1 cellular context compared by ENCODE assay signal in the genomic region with DNA sequence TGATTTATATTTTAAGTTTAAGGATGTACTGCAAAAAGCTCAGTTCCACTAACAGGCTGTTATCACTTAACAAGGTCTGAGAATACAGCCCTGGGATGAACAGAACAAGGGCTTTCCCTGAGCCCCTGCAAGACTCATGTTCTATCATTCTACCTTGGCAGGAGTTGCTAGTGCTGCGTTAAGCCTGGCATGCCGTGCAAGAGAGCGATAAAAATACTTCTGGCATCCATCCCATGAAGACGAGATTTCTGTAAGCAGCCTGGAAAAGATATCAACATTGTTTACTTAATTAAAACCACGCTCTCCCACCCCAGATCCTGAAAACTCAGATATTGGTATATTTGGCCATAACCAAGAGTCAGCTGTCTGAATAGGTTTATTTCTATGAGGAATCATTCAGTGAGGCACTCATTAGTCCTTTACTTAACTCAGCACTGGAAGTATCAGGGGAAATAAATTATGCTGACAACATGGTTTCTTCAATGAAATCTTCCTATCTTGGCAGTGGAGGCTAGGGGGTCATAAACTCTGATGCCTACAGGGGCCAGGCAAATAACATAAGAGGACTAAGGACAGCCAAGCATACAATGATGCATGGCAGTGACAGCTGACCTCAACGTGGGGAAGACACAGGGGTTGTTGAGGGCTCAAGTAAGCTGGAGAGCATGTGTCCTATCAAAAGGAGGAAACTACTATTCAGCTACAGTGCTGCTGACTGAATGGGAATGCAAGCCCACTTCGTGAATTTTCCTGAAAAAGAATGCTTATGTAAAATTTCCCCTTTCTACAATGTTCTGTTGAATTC.
TF ChIP-seq lines count a peak whose summit lies in the region.

No MANE protein-coding gene starts in this region.

TF ChIP-seq in WTC11, 78 proteins besides CTCF, POLR2A, EP300 and RAD21 (continued from another document):
- TF ChIP-seq, protein P1, sequence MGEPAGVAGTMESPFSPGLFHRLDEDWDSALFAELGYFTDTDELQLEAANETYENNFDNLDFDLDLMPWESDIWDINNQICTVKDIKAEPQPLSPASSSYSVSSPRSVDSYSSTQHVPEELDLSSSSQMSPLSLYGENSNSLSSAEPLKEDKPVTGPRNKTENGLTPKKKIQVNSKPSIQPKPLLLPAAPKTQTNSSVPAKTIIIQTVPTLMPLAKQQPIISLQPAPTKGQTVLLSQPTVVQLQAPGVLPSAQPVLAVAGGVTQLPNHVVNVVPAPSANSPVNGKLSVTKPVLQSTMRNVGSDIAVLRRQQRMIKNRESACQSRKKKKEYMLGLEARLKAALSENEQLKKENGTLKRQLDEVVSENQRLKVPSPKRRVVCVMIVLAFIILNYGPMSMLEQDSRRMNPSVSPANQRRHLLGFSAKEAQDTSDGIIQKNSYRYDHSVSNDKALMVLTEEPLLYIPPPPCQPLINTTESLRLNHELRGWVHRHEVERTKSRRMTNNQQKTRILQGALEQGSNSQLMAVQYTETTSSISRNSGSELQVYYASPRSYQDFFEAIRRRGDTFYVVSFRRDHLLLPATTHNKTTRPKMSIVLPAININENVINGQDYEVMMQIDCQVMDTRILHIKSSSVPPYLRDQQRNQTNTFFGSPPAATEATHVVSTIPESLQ (CRISPR knock-in tag; IDR thresholded peaks at IDR 0.05), result no peak
- TF ChIP-seq FOXJ3 (CRISPR knock-in tag; IDR thresholded peaks at IDR 0.05; ENCODE audit: borderline replicate concordance) (no peak), ZNF396 (CRISPR knock-in tag; IDR thresholded peaks at IDR 0.05; ENCODE audit: borderline replicate concordance) (no peak), ZNF219 (CRISPR knock-in tag; IDR thresholded peaks at IDR 0.05; ENCODE audit: borderline replicate concordance) (no peak), ESRRA (CRISPR knock-in tag; IDR thresholded peaks at IDR 0.05; ENCODE audit: borderline replicate concordance) (no peak)
